In genomic region chr1:155227261-155228095, GRCh38 we compare ENCODE assay signal across 8 cellular contexts. TPM values are rescaled to one million over a fixed set of nuclear protein-coding genes. Genes with fewer than 3 reads are reported as not detected.
A peak's percentile ranks its signal among the peaks of the same experiment; 100 is the strongest.
DNase-seq lines count a peak whose midpoint lies in the region; ATAC-seq and TF ChIP-seq lines count a peak whose summit lies in the region.

No MANE protein-coding gene starts in this region.

- peak overlapping the region; percentile 94 for H3K4me3 Mint-ChIP-seq in T-helper 17 cell

- H3K27ac ChIP-seq in angular gyrus (ENCODE audit: low read depth, low read length) = peak overlapping the region; percentile 98
- peak overlapping the region; percentile 84 to 88 for H3K27ac ChIP-seq in right atrium auricular region
- H3K27ac ChIP-seq in uterus = peak overlapping the region; percentile 87 to 96

- H3K36me3 ChIP-seq in right atrium auricular region (no peaks in the 10 kb centered on the region), uterus (no peaks in the 10 kb centered on the region)

- H3K27ac Mint-ChIP-seq in T-helper 17 cell = peak overlapping the region; percentile 99

- H3K4me3 ChIP-seq in right atrium auricular region = peak overlapping the region; percentile 61 to 63
- peak overlapping the region; percentile 49 to 84 for H3K4me3 ChIP-seq in uterus

- DNase-seq in NCI-H1694 treated with DMSO at 0.1 percent for 48 hours (lab: John Stamatoyannopoulos, UW) (peak; percentile 100), T-helper 17 cell (peak; percentile 92 to 97 (median 96)), right atrium auricular region (ENCODE audit: low spot score) (peak; percentile 99), pulmonary artery endothelial cell (ENCODE audit: low read depth, low spot score) (peak; percentile 96), uterus (peak; percentile 98 to 99)

- intact Hi-C loops in uterus (cut with DNase I; ENCODE audit: low total_unique reads) = loop anchor here (1.0 to 5.0 kb wide), 2 partner anchors 21 to 50 kb away; no protein-coding TSS in a partner anchor

- H3K27me3 Mint-ChIP-seq in T-helper 17 cell = no peaks in the 10 kb centered on the region

- H3K4me1 Mint-ChIP-seq in T-helper 17 cell = peaks cover 26% of the 10 kb centered on the region

- H3K4me1 ChIP-seq in right atrium auricular region = peaks cover 0 to 23% of the 10 kb centered on the region in 2 donors
- H3K4me1 ChIP-seq in uterus = no peaks in the 10 kb centered on the region

- peak; percentile 73 to 81 for TF ChIP-seq POLR2A in uterus (IDR thresholded peaks at IDR 0.05)

- no peaks in the 10 kb centered on the region for H3K27me3 ChIP-seq in right atrium auricular region
- no peaks in the 10 kb centered on the region for H3K27me3 ChIP-seq in uterus

- peak; percentile 85 for ATAC-seq in GM18499 (IDR thresholded peaks at IDR 0.05; ENCODE audit: insufficient read depth, unreplicated experiment)
- peak; percentile 89 for ATAC-seq in HG02938 (IDR thresholded peaks at IDR 0.05; ENCODE audit: unreplicated experiment)
- ATAC-seq in T-helper 17 cell = peak; percentile 95

- H3K9me3 ChIP-seq in T-helper 17 cell (ENCODE audit: control insufficient read depth, low read length, poor library complexity, severe bottlenecking) = no peaks in the 10 kb centered on the region
- H3K9me3 ChIP-seq in right atrium auricular region = no peaks in the 10 kb centered on the region
- no peaks in the 10 kb centered on the region for H3K9me3 ChIP-seq in uterus

- no peak for TF ChIP-seq CTCF in right atrium auricular region (IDR thresholded peaks at IDR 0.05)
- TF ChIP-seq CTCF in uterus (IDR thresholded peaks at IDR 0.05) = peak in 2 of 4 experiments; percentile 6 to 25

- H3K36me3 Mint-ChIP-seq in T-helper 17 cell (ENCODE audit: low read depth) = no peaks in the 10 kb centered on the region

RNA-seq across cellular contexts. Expression of gene MTX1, which starts 19.0 kb away (rescaled TPM):
- total RNA-seq in T-helper 17 cell (10 to 100 TPM; 20.7 to 28.5 TPM), right atrium auricular region (10 to 100 TPM; 16.2 to 27.0 TPM), pulmonary artery endothelial cell (45.1 and 54.2 TPM in 2 replicates), uterus (10 to 100 TPM in 3 of 4 donors, 1 to 10 TPM in 1; 9.7 to 62.4 (median 26.0) TPM)

RNA-seq across cellular contexts. Expression of gene THBS3, which starts 19.8 kb away (rescaled TPM):
- total RNA-seq in T-helper 17 cell (10 to 100 TPM; 34.6 to 38.4 TPM), right atrium auricular region (10 to 100 TPM; 10.9 to 11.2 TPM), pulmonary artery endothelial cell (12.8 and 17.1 TPM in 2 replicates), uterus (100 to 1,000 TPM in 1 of 4 donors, 10 to 100 TPM in 3; 11.8 to 101 (median 38.3) TPM)

RNA-seq across cellular contexts. Expression of gene ENTREP3, which starts 27.8 kb away (rescaled TPM):
- total RNA-seq in T-helper 17 cell (1 to 10 TPM; 8.6 to 9.3 TPM), right atrium auricular region (10 to 100 TPM; 14.4 to 15.5 TPM), pulmonary artery endothelial cell (4.9 and 6.5 TPM in 2 replicates), uterus (10 to 100 TPM in 2 of 4 donors, 1 to 10 TPM in 2; 5.3 to 28.2 (median 11.7) TPM)

RNA-seq across cellular contexts. Expression of gene SCAMP3, which starts 34.7 kb away (rescaled TPM):
- total RNA-seq in T-helper 17 cell = 10 to 100 TPM; 60.1 to 69.4 TPM
- 10 to 100 TPM; 77.2 to 77.7 TPM for total RNA-seq in right atrium auricular region
- total RNA-seq in pulmonary artery endothelial cell = 32.3 and 45.2 TPM in 2 replicates
- 10 to 100 TPM in 3 of 4 donors, 1 to 10 TPM in 1; 10.0 to 44.4 (median 29.2) TPM for total RNA-seq in uterus

RNA-seq across cellular contexts. Expression of gene CLK2, which starts 45.8 kb away (rescaled TPM):
- total RNA-seq in T-helper 17 cell = 10 to 100 TPM; 54.8 to 57.8 TPM
- total RNA-seq in right atrium auricular region = 10 to 100 TPM in 1 of 2 donors, 1 to 10 TPM in 1; 9.8 to 16.4 TPM
- total RNA-seq in pulmonary artery endothelial cell = 19.8 and 28.7 TPM in 2 replicates
- 10 to 100 TPM; 25.4 to 75.3 (median 39.3) TPM for total RNA-seq in uterus

Comparison
In these comparisons a context has a peak if more than half of its experiments do, and no peak if none do; other contexts are left out.
1. Peak in every context shown above with its lines: DNase-seq, ATAC-seq, H3K4me3 ChIP-seq and H3K27ac ChIP-seq.